ENCODE assay signal across 20 cellular contexts in the genomic region with DNA sequence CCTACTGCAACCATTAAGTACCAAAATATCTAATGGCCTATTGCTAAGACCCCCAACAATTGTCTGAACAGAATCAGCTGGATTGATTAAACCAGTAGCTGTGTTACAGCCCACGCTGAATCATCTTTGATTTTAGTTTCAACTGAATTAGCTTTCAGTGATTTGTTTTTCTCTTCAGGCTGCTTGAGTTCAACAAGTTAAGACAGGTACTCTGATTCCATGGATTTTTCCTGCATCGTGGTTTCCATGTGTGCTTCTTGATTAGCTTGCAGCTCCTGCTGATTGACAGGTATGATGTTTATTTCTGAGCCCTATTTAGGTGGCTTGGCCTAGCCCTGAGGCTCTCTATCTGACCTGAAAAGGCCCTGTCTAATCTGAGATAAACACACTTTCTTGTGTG.
DNase-seq lines count a peak whose midpoint lies in the region; ATAC-seq, FAIRE-seq and TF ChIP-seq lines count a peak whose summit lies in the region.
"Had no signal": no experiment of that assay in that cellular context is flagged by ENCODE, and none has a peak within 500 bp of the region (broad histone marks: within the 10 kb centered on the region; RNA-seq: fewer than 3 reads in every experiment).

No MANE protein-coding gene starts in this region.

- no peak for ATAC-seq in left lung
- ATAC-seq: GM23338 had no signal

- H3K9me3 ChIP-seq in mammary epithelial cell (replicated peaks; ENCODE audit: insufficient read depth, low read length), result no peaks in the 10 kb centered on the region
- no peaks in the 10 kb centered on the region for H3K9me3 ChIP-seq in breast epithelium
- no peaks in the 10 kb centered on the region for H3K9me3 ChIP-seq in endodermal cell (ENCODE audit: control insufficient read depth, low read length)
- no peaks in the 10 kb centered on the region for H3K9me3 ChIP-seq in keratinocyte (ENCODE audit: control insufficient read depth, low read depth, low read length)
- H3K9me3 ChIP-seq in left lung, result no peaks in the 10 kb centered on the region
- no peaks in the 10 kb centered on the region for H3K9me3 ChIP-seq in WERI-Rb-1 (ENCODE audit: severe bottlenecking)
- H3K9me3 ChIP-seq: BLaER1 treated with 17β-estradiol and CSF1 and Interleukin-3, amounts not matched to agents 10 nM and 100 nM had no signal

- BruUV-seq in mammary epithelial cell (replicated peaks; lab: Mats Ljungman, UMichigan), result no TSS peak

- CTCF ChIA-PET in mammary epithelial cell (lab: Charles Lee; ENCODE audit: low non-redundant PET), result no interaction called here

- peaks cover 30% of the 10 kb centered on the region for H3K4me1 Mint-ChIP-seq in endodermal cell
- H3K4me1 Mint-ChIP-seq: B cell; CD4-positive, CD25-positive, alpha-beta regulatory T cell; CD8-positive, alpha-beta memory T cell had no signal

- H3K9me3 Mint-ChIP-seq in endodermal cell, result no peaks in the 10 kb centered on the region
- H3K9me3 Mint-ChIP-seq: CD8-positive, alpha-beta memory T cell; GM23338 had no signal

- H3K4me2 ChIP-seq in mammary epithelial cell (ENCODE audit: insufficient read depth, low read depth, low read length) (no peak overlapping the region), keratinocyte (ENCODE audit: control insufficient read depth, extremely low read depth, insufficient read depth, low read depth, low read length) (no peak overlapping the region)
- H3K4me2 ChIP-seq: BLaER1 treated with 17β-estradiol and CSF1 and Interleukin-3, amounts not matched to agents 10 nM and 100 nM; GM23338 had no signal

- H4K20me1 ChIP-seq in mammary epithelial cell (ENCODE audit: insufficient read depth, low read length), result no peaks in the 10 kb centered on the region
- no peaks in the 10 kb centered on the region for H4K20me1 ChIP-seq in keratinocyte (ENCODE audit: control insufficient read depth, extremely low read depth, insufficient read depth, low read length)

- no peaks in the 10 kb centered on the region for H3K36me3 Mint-ChIP-seq in endodermal cell (ENCODE audit: low read depth)
- H3K36me3 Mint-ChIP-seq: CD4-positive, CD25-positive, alpha-beta regulatory T cell; CD8-positive, alpha-beta memory T cell had no signal

- H3K36me3 ChIP-seq in mammary epithelial cell (ENCODE audit: insufficient read depth, low read length) (no peaks in the 10 kb centered on the region), breast epithelium (no peaks in the 10 kb centered on the region), endodermal cell (ENCODE audit: control insufficient read depth, insufficient read depth, low read length) (no peaks in the 10 kb centered on the region), keratinocyte (ENCODE audit: control insufficient read depth in 2 of 2, extremely low read depth in 1 of 2, insufficient read depth in 2 of 2, low read length in 2 of 2) (no peaks in the 10 kb centered on the region), left lung (no peaks in the 10 kb centered on the region), WERI-Rb-1 (no peaks in the 10 kb centered on the region)
- H3K36me3 ChIP-seq: BLaER1 treated with 17β-estradiol and CSF1 and Interleukin-3, amounts not matched to agents 10 nM and 100 nM had no signal

- H3K79me2 ChIP-seq in mammary epithelial cell (ENCODE audit: insufficient read depth, low read length) (no peaks in the 10 kb centered on the region), keratinocyte (ENCODE audit: control insufficient read depth, insufficient read depth, low read length) (no peaks in the 10 kb centered on the region)

- no peaks in the 10 kb centered on the region for H3K27me3 ChIP-seq in mammary epithelial cell (ENCODE audit: insufficient read depth, low read length)
- H3K27me3 ChIP-seq in breast epithelium, result peaks cover 0 to 79% of the 10 kb centered on the region in 2 donors
- H3K27me3 ChIP-seq in endodermal cell (ENCODE audit: control insufficient read depth, insufficient read depth, low read length, poor library complexity, severe bottlenecking), result peaks cover 16% of the 10 kb centered on the region
- H3K27me3 ChIP-seq in keratinocyte (ENCODE audit: control insufficient read depth, extremely low read depth, insufficient read depth, low read length), result peaks cover 10% of the 10 kb centered on the region
- H3K27me3 ChIP-seq in left lung, result peaks cover 0 to 6% of the 10 kb centered on the region in 2 donors
- peaks cover 65% of the 10 kb centered on the region for H3K27me3 ChIP-seq in WERI-Rb-1 (ENCODE audit: insufficient read depth, low read depth, severe bottlenecking)

- dilution Hi-C loops in mammary epithelial cell (cut with HindIII; ENCODE audit: low sequenced_read_pairs) (no loop called here), keratinocyte (cut with MboI; ENCODE audit: extremely low pct_ligation_motif_present, low sequenced_read_pairs) (no loop called here)

- H3K4me3 ChIP-seq in mammary epithelial cell (replicated peaks in 1 of 3; ENCODE audit: insufficient read depth in 1 of 3, low read depth in 2 of 3, low read length in 3 of 3) (no peak overlapping the region), breast epithelium (no peak overlapping the region), endodermal cell (ENCODE audit: low read length) (no peak overlapping the region), keratinocyte (ENCODE audit: control insufficient read depth in 2 of 3, extremely low read depth in 1 of 3, insufficient read depth in 2 of 3, low read depth in 1 of 3, low read length in 3 of 3) (no peak overlapping the region), left lung (no peak overlapping the region), WERI-Rb-1 (ENCODE audit: low read depth, low read length) (no peak overlapping the region)
- H3K4me3 ChIP-seq: BLaER1 treated with 17β-estradiol and CSF1 and Interleukin-3, amounts not matched to agents 10 nM and 100 nM; GM23338 had no signal

- H2AFZ ChIP-seq in mammary epithelial cell (ENCODE audit: low read depth, low read length) (no peak overlapping the region), keratinocyte (ENCODE audit: control insufficient read depth, low read length) (no peak overlapping the region)
- H2AFZ ChIP-seq: GM23338 had no signal

- H3K9me1 ChIP-seq in keratinocyte (ENCODE audit: control insufficient read depth, extremely low read depth, insufficient read depth, low read length), result no peaks in the 10 kb centered on the region

- intact Hi-C loops in mammary epithelial cell (cut with micrococcal nuclease) (loop anchor here (5.0 kb wide), 1 partner anchor 87 kb away; no protein-coding TSS in a partner anchor), breast epithelium (cut with DNase I; ENCODE audit: low total_unique reads) (no loop called here), left lung (cut with DNase I) (no loop called here)

- no peak overlapping the region for H3K27ac ChIP-seq in mammary epithelial cell (ENCODE audit: insufficient read depth, low read depth, low read length)
- no peak overlapping the region for H3K27ac ChIP-seq in breast epithelium
- H3K27ac ChIP-seq in endodermal cell (ENCODE audit: low read depth, low read length), result no peak overlapping the region
- no peak overlapping the region for H3K27ac ChIP-seq in keratinocyte (ENCODE audit: control insufficient read depth, insufficient read depth, low read length)
- H3K27ac ChIP-seq in left lung, result no peak overlapping the region
- H3K27ac ChIP-seq in WERI-Rb-1, result no peak overlapping the region
- H3K27ac ChIP-seq: BLaER1 treated with 17β-estradiol and CSF1 and Interleukin-3, amounts not matched to agents 10 nM and 100 nM had no signal

- WGBS in mammary epithelial cell (ENCODE audit: low coverage, missing lambda C conversion rate), result 22% methylated on average over 2 of the region's 2 CpGs
- WGBS in endodermal cell (ENCODE audit: insufficient coverage in 1 of 2, insufficient read length in 1 of 2), 2 experiments, result 92 to 100% methylated on average over 1 to 2 of the region's 2 CpGs

- H3K27ac Mint-ChIP-seq in endodermal cell, result no peak overlapping the region
- H3K27ac Mint-ChIP-seq: B cell; CD4-positive, CD25-positive, alpha-beta regulatory T cell; CD8-positive, alpha-beta memory T cell; GM23338 had no signal

- DNase-seq in mammary epithelial cell (peak; percentile 44), breast epithelium (ENCODE audit: low spot score in 2 of 2) (no peak), endodermal cell (peak; percentile 24), keratinocyte (ENCODE audit: low read depth, low spot score) (no peak), CD1c-positive myeloid dendritic cell (ENCODE audit: extremely low spot score) (no peak), left lung (no peak), WERI-Rb-1 (no peak)
- DNase-seq: CD4-positive, CD25-positive, alpha-beta regulatory T cell; CD8-positive, alpha-beta memory T cell; COR-L47; DMS 273 treated with DMSO at 0.1 percent for 48 hours; DND-41; EL; HCEC 1CT had no signal

- TF ChIP-seq CTCF in mammary epithelial cell (conservative IDR thresholded peaks at IDR 0.05 in 1 of 2, IDR thresholded peaks at IDR 0.05 in 1 of 2; ENCODE audit: extremely low read depth in 1 of 2, insufficient read depth in 1 of 2, low read depth in 1 of 2, low read length in 2 of 2), result no peak
- no peak for TF ChIP-seq CTCF in breast epithelium (IDR thresholded peaks at IDR 0.05)
- no peak for TF ChIP-seq CTCF in endodermal cell (conservative IDR thresholded peaks at IDR 0.05)
- TF ChIP-seq CTCF in keratinocyte (optimal IDR thresholded peaks at IDR 0.05 in 1 of 3, IDR thresholded peaks at IDR 0.05 in 1 of 3, conservative IDR thresholded peaks at IDR 0.05 in 1 of 3; ENCODE audit: extremely low read depth in 1 of 3, insufficient read depth in 2 of 3, low read length in 3 of 3), result no peak
- TF ChIP-seq CTCF in left lung (IDR thresholded peaks at IDR 0.05), result no peak
- no peak for TF ChIP-seq CTCF in WERI-Rb-1 (IDR thresholded peaks at IDR 0.05; ENCODE audit: low read depth, low read length)

- FAIRE-seq in keratinocyte (lab: Jason Lieb, UNC), result peak; percentile 57
- FAIRE-seq: GM12891, GM18507, H54 had no signal

- H3K9ac ChIP-seq in mammary epithelial cell (ENCODE audit: insufficient read depth, low read length) (no peak overlapping the region), endodermal cell (ENCODE audit: extremely low read depth, low read length, poor library complexity, severe bottlenecking) (no peak overlapping the region), keratinocyte (ENCODE audit: control insufficient read depth, extremely low read depth, insufficient read depth, low read length) (no peak overlapping the region)
- H3K9ac ChIP-seq: BLaER1 treated with 17β-estradiol and CSF1 and Interleukin-3, amounts not matched to agents 10 nM and 100 nM had no signal

- in situ Hi-C loops in mammary epithelial cell (cut with MboI; ENCODE audit: low sequenced_read_pairs in 2 of 2), result loop anchor here in 1 of 2 donors (25.0 kb wide), 1 partner anchor 678 kb away; no protein-coding TSS in a partner anchor

- H3K4me1 ChIP-seq in mammary epithelial cell (ENCODE audit: insufficient read depth, low read length), result peaks cover 5% of the 10 kb centered on the region
- H3K4me1 ChIP-seq in breast epithelium, result no peaks in the 10 kb centered on the region
- no peaks in the 10 kb centered on the region for H3K4me1 ChIP-seq in endodermal cell (ENCODE audit: control insufficient read depth, insufficient read depth, low read length)
- no peaks in the 10 kb centered on the region for H3K4me1 ChIP-seq in keratinocyte (ENCODE audit: control insufficient read depth, extremely low read depth, insufficient read depth, low read length)
- no peaks in the 10 kb centered on the region for H3K4me1 ChIP-seq in left lung
- H3K4me1 ChIP-seq: BLaER1 treated with 17β-estradiol and CSF1 and Interleukin-3, amounts not matched to agents 10 nM and 100 nM had no signal

- no peak overlapping the region for H3K4me3 Mint-ChIP-seq in endodermal cell
- H3K4me3 Mint-ChIP-seq: B cell; CD4-positive, CD25-positive, alpha-beta regulatory T cell; CD8-positive, alpha-beta memory T cell; GM23338 had no signal

- TF ChIP-seq POLR2A in breast epithelium (IDR thresholded peaks at IDR 0.05), result no peak

- peaks cover 3% of the 10 kb centered on the region for H3K27me3 Mint-ChIP-seq in endodermal cell (ENCODE audit: insufficient read depth)
- H3K27me3 Mint-ChIP-seq: B cell; CD4-positive, CD25-positive, alpha-beta regulatory T cell had no signal

Comparison
In these comparisons a context has a peak if more than half of its experiments do, and no peak if none do; other contexts are left out.
1. DNase-seq: peak in mammary epithelial cell (single experiment) and endodermal cell (single experiment); none in breast epithelium (0 of 2), keratinocyte (single experiment), CD1c-positive myeloid dendritic cell (single experiment), left lung (0 of 2) and WERI-Rb-1 (single experiment).